Comparison of ENCODE assay signal across 11 cellular contexts in genomic region chr6:38110407-38111025, GRCh38.
DNase-seq lines count a peak whose midpoint lies in the region; ATAC-seq and TF ChIP-seq lines count a peak whose summit lies in the region.
"Had no signal": no experiment of that assay in that cellular context is flagged by ENCODE, and none has a peak within 500 bp of the region (broad histone marks: within the 10 kb centered on the region; RNA-seq: fewer than 3 reads in every experiment).

No MANE protein-coding gene starts in this region.

- H3K36me3 ChIP-seq in DND-41 (ENCODE audit: insufficient read depth, low read length) (no peaks in the 10 kb centered on the region; the same call in 1 of the 2 replicates), adrenal gland (replicated peaks in 1 of 2) (no peaks in the 10 kb centered on the region)
- H3K36me3 ChIP-seq in naive thymus-derived CD4-positive, alpha-beta T cell (ENCODE audit: control insufficient read depth in 2 of 3, insufficient read depth in 3 of 3, low read length in 3 of 3): no peaks in the 10 kb centered on the region
- H3K36me3 ChIP-seq: HAP-1 had no signal

- 66 to 74% (median 71%) methylated on average over 9 of the region's 9 CpGs for WGBS in adrenal gland, 4 donors

- H3K27me3 ChIP-seq in DND-41 (ENCODE audit: insufficient read depth, low read length, poor library complexity): no peaks in the 10 kb centered on the region
- no peaks in the 10 kb centered on the region for H3K27me3 ChIP-seq in adrenal gland
- H3K27me3 ChIP-seq in naive thymus-derived CD4-positive, alpha-beta T cell (ENCODE audit: control insufficient read depth in 2 of 2, insufficient read depth in 2 of 2, low read length in 2 of 2): no peaks in the 10 kb centered on the region
- H3K27me3 ChIP-seq: stomach had no signal

- peaks cover 5 to 36% (median 19%) of the 10 kb centered on the region in 5 donors for H3K36me3 Mint-ChIP-seq in naive thymus-derived CD4-positive, alpha-beta T cell

- H3K4me3 Mint-ChIP-seq in naive thymus-derived CD4-positive, alpha-beta T cell: no peak overlapping the region

- POLR2A ChIA-PET in naive thymus-derived CD4-positive, alpha-beta T cell (lab: Charles Lee): no interaction called here

- H3K9me3 ChIP-seq in DND-41 (ENCODE audit: insufficient read depth, low read length, severe bottlenecking) (no peaks in the 10 kb centered on the region), adrenal gland (replicated peaks in 1 of 3) (no peaks in the 10 kb centered on the region)
- H3K9me3 ChIP-seq in naive thymus-derived CD4-positive, alpha-beta T cell (ENCODE audit: control insufficient read depth in 2 of 3, low read length in 3 of 3): no peaks in the 10 kb centered on the region
- H3K9me3 ChIP-seq: HAP-1, stomach had no signal

- TF ChIP-seq CTCF in DND-41 (IDR thresholded peaks at IDR 0.05; ENCODE audit: borderline replicate concordance, extremely low read depth, low read length, poor library complexity, severe bottlenecking) (no peak), adrenal gland (IDR thresholded peaks at IDR 0.05) (no peak)

- no peak overlapping the region for H3K9ac ChIP-seq in DND-41 (ENCODE audit: low read depth, low read length)

- no peak overlapping the region for H3K4me3 ChIP-seq in DND-41 (ENCODE audit: low read depth in 1 of 2, low read length in 2 of 2)
- no peak overlapping the region for H3K4me3 ChIP-seq in adrenal gland
- no peak overlapping the region for H3K4me3 ChIP-seq in naive thymus-derived CD4-positive, alpha-beta T cell (ENCODE audit: low read length)
- H3K4me3 ChIP-seq: HAP-1, stomach had no signal

- H3K4me1 ChIP-seq in DND-41 (ENCODE audit: insufficient read depth, low read length) (no peaks in the 10 kb centered on the region), adrenal gland (replicated peaks in 1 of 2) (peaks cover 0 to 12% of the 10 kb centered on the region in 2 donors)
- no peaks in the 10 kb centered on the region for H3K4me1 ChIP-seq in naive thymus-derived CD4-positive, alpha-beta T cell (ENCODE audit: control insufficient read depth in 2 of 2, insufficient read depth in 2 of 2, low read length in 2 of 2)
- H3K4me1 ChIP-seq: HAP-1 had no signal

- H3K79me2 ChIP-seq in DND-41 (ENCODE audit: insufficient read depth, low read length): peaks cover 8% of the 10 kb centered on the region; the same call in 1 of the 2 replicates

- H3K27ac ChIP-seq in DND-41 (ENCODE audit: low read length) (no peak overlapping the region; the same call in 1 of the 2 replicates), adrenal gland (no peak overlapping the region)
- H3K27ac ChIP-seq in naive thymus-derived CD4-positive, alpha-beta T cell (ENCODE audit: low read depth, low read length): no peak overlapping the region
- H3K27ac ChIP-seq: stomach had no signal

- H3K9me3 Mint-ChIP-seq in naive thymus-derived CD4-positive, alpha-beta T cell: no peaks in the 10 kb centered on the region

- DNase-seq in DND-41: no peak
- DNase-seq in NCI-H146 treated with DMSO at 0.1 percent for 48 hours (lab: John Stamatoyannopoulos, UW; ENCODE audit: unreplicated experiment): peak; percentile 72
- DNase-seq in adrenal gland: peak in 4 of 7 donors; percentile 13 to 62 (median 26)
- DNase-seq in naive thymus-derived CD4-positive, alpha-beta T cell: no peak
- no peak for DNase-seq in effector CD8-positive, alpha-beta T cell (lab: John Stamatoyannopoulos, UW)
- no peak for DNase-seq in midbrain (lab: John Stamatoyannopoulos, UW)
- no peak for DNase-seq in NCI-H226
- DNase-seq: NCI-H1048, stomach, T-helper 2 cell had no signal

- no peak overlapping the region for H2AFZ ChIP-seq in DND-41 (ENCODE audit: low read depth, low read length)

- H3K4me1 Mint-ChIP-seq in naive thymus-derived CD4-positive, alpha-beta T cell: peaks cover 13 to 52% (median 41%) of the 10 kb centered on the region in 7 donors

- intact Hi-C loops in adrenal gland (cut with DNase I): no loop called here
- intact Hi-C loops in naive thymus-derived CD4-positive, alpha-beta T cell (cut with micrococcal nuclease): no loop called here

- no peak for TF ChIP-seq POLR2A in adrenal gland (IDR thresholded peaks at IDR 0.05)

- H3K27me3 Mint-ChIP-seq in naive thymus-derived CD4-positive, alpha-beta T cell: no peaks in the 10 kb centered on the region

- peak overlapping the region in 5 of 9 donors; percentile 9 to 69 (median 40) for H3K27ac Mint-ChIP-seq in naive thymus-derived CD4-positive, alpha-beta T cell

- ATAC-seq in DND-41 (ENCODE audit: insufficient read depth, low read depth): 0 out of 3 replicates have a peak, but pooled peaks have one; percentile 31
- no peak for ATAC-seq in naive thymus-derived CD4-positive, alpha-beta T cell

- CTCF ChIA-PET in naive thymus-derived CD4-positive, alpha-beta T cell (lab: Charles Lee): no interaction called here

- H3K4me2 ChIP-seq in DND-41 (ENCODE audit: insufficient read depth, low read length): no peak overlapping the region

- peaks cover 18% of the 10 kb centered on the region for H4K20me1 ChIP-seq in DND-41 (ENCODE audit: insufficient read depth, low read length)

Comparison
In these comparisons a context has a peak if more than half of its experiments do, and no peak if none do; other contexts are left out.
1. DNase-seq: peak in NCI-H146 treated with DMSO at 0.1 percent for 48 hours (single experiment) and adrenal gland (4 of 7); none in DND-41 (single experiment), naive thymus-derived CD4-positive, alpha-beta T cell (0 of 9), effector CD8-positive, alpha-beta T cell (single experiment), midbrain (single experiment) and NCI-H226 (single experiment).